13 cellular contexts compared by ENCODE assay signal in genomic region chr6:39881851-39882566, GRCh38. TPM values are rescaled to one million over a fixed set of nuclear protein-coding genes. Genes with fewer than 3 reads are reported as not detected.
DNase-seq lines count a peak whose midpoint lies in the region; ATAC-seq and TF ChIP-seq lines count a peak whose summit lies in the region.
"Had no signal": no experiment of that assay in that cellular context is flagged by ENCODE, and none has a peak within 500 bp of the region (broad histone marks: within the 10 kb centered on the region; RNA-seq: fewer than 3 reads in every experiment).

No MANE protein-coding gene starts in this region.

- peak overlapping the region; percentile 71 for H2AFZ ChIP-seq in ACC112 (ENCODE audit: low read length, unreplicated experiment)

- H3K36me3 ChIP-seq in ACC112 (ENCODE audit: insufficient read depth, low read length): no peaks in the 10 kb centered on the region
- H3K36me3 ChIP-seq in naive thymus-derived CD4-positive, alpha-beta T cell (ENCODE audit: control insufficient read depth in 2 of 3, insufficient read depth in 3 of 3, low read length in 3 of 3): no peaks in the 10 kb centered on the region
- H3K36me3 ChIP-seq: pancreas had no signal

- H3K4me1 ChIP-seq in ACC112 (ENCODE audit: control insufficient read depth, insufficient read depth, low read length, unreplicated experiment): peaks cover 55% of the 10 kb centered on the region
- no peaks in the 10 kb centered on the region for H3K4me1 ChIP-seq in naive thymus-derived CD4-positive, alpha-beta T cell (ENCODE audit: control insufficient read depth in 2 of 2, insufficient read depth in 2 of 2, low read length in 2 of 2)

- peak overlapping the region; percentile 96 for H3K27ac ChIP-seq in ACC112 (ENCODE audit: low read depth, low read length)
- no peak overlapping the region for H3K27ac ChIP-seq in naive thymus-derived CD4-positive, alpha-beta T cell (ENCODE audit: low read depth, low read length)
- H3K27ac ChIP-seq: pancreas had no signal

- CTCF ChIA-PET in naive thymus-derived CD4-positive, alpha-beta T cell (lab: Charles Lee): no interaction called here

- H3K27ac Mint-ChIP-seq in osteocyte (ENCODE audit: unreplicated experiment): peak overlapping the region; percentile 94
- no peak overlapping the region for H3K27ac Mint-ChIP-seq in naive thymus-derived CD4-positive, alpha-beta T cell
- no peak overlapping the region for H3K27ac Mint-ChIP-seq in activated naive CD8-positive, alpha-beta T cell treated with anti-CD3 and anti-CD28 coated beads, Interleukin-2, amount 50 U/mL, for 24 hours
- H3K27ac Mint-ChIP-seq: T-helper 2 cell treated with Interferon-gamma antibody and Interleukin-4, amounts not matched to agents 5 μg/mL and 100 μg/mL, for 36 hours had no signal

- H3K36me3 Mint-ChIP-seq in osteocyte (ENCODE audit: unreplicated experiment): peaks cover 14% of the 10 kb centered on the region
- H3K36me3 Mint-ChIP-seq in naive thymus-derived CD4-positive, alpha-beta T cell: no peaks in the 10 kb centered on the region
- no peaks in the 10 kb centered on the region for H3K36me3 Mint-ChIP-seq in activated naive CD8-positive, alpha-beta T cell treated with anti-CD3 and anti-CD28 coated beads, Interleukin-2, amount 50 U/mL, for 24 hours (ENCODE audit: low read depth)

- TF ChIP-seq CTCF in fibroblast of pulmonary artery (IDR thresholded peaks at IDR 0.05; ENCODE audit: low read length, missing control alignments) (no peak), osteocyte (IDR thresholded peaks at IDR 0.05) (no peak)

- H3K27me3 ChIP-seq in ACC112 (ENCODE audit: insufficient read depth, low read length): no peaks in the 10 kb centered on the region
- no peaks in the 10 kb centered on the region for H3K27me3 ChIP-seq in naive thymus-derived CD4-positive, alpha-beta T cell (ENCODE audit: control insufficient read depth in 2 of 2, insufficient read depth in 2 of 2, low read length in 2 of 2)
- H3K27me3 ChIP-seq: pancreas had no signal

- POLR2A ChIA-PET in naive thymus-derived CD4-positive, alpha-beta T cell (lab: Charles Lee): no interaction called here

- no peaks in the 10 kb centered on the region for H3K9me3 Mint-ChIP-seq in osteocyte (ENCODE audit: unreplicated experiment)
- H3K9me3 Mint-ChIP-seq in naive thymus-derived CD4-positive, alpha-beta T cell: peaks cover 0 to 2% (median 0%) of the 10 kb centered on the region in 11 donors
- H3K9me3 Mint-ChIP-seq in activated naive CD8-positive, alpha-beta T cell treated with anti-CD3 and anti-CD28 coated beads, Interleukin-2, amount 50 U/mL, for 24 hours: no peaks in the 10 kb centered on the region
- H3K9me3 Mint-ChIP-seq: T-helper 2 cell treated with Interferon-gamma antibody and Interleukin-4, amounts not matched to agents 5 μg/mL and 100 μg/mL, for 36 hours had no signal

- H3K27me3 Mint-ChIP-seq in osteocyte (ENCODE audit: unreplicated experiment): no peaks in the 10 kb centered on the region
- peaks cover 0 to 24% (median 4%) of the 10 kb centered on the region in 5 donors for H3K27me3 Mint-ChIP-seq in naive thymus-derived CD4-positive, alpha-beta T cell
- no peaks in the 10 kb centered on the region for H3K27me3 Mint-ChIP-seq in activated naive CD8-positive, alpha-beta T cell treated with anti-CD3 and anti-CD28 coated beads, Interleukin-2, amount 50 U/mL, for 24 hours

- peak overlapping the region; percentile 50 for H3K4me3 Mint-ChIP-seq in osteocyte (ENCODE audit: unreplicated experiment)
- H3K4me3 Mint-ChIP-seq in naive thymus-derived CD4-positive, alpha-beta T cell: no peak overlapping the region
- no peak overlapping the region for H3K4me3 Mint-ChIP-seq in activated naive CD8-positive, alpha-beta T cell treated with anti-CD3 and anti-CD28 coated beads, Interleukin-2, amount 50 U/mL, for 24 hours
- H3K4me3 Mint-ChIP-seq: T-helper 2 cell treated with Interferon-gamma antibody and Interleukin-4, amounts not matched to agents 5 μg/mL and 100 μg/mL, for 36 hours had no signal

- intact Hi-C loops in naive thymus-derived CD4-positive, alpha-beta T cell (cut with micrococcal nuclease): no loop called here

- H3K4me1 Mint-ChIP-seq in osteocyte (ENCODE audit: unreplicated experiment): peaks cover 24% of the 10 kb centered on the region
- no peaks in the 10 kb centered on the region for H3K4me1 Mint-ChIP-seq in naive thymus-derived CD4-positive, alpha-beta T cell
- no peaks in the 10 kb centered on the region for H3K4me1 Mint-ChIP-seq in activated naive CD8-positive, alpha-beta T cell treated with anti-CD3 and anti-CD28 coated beads, Interleukin-2, amount 50 U/mL, for 24 hours

- ATAC-seq in naive thymus-derived CD4-positive, alpha-beta T cell: no peak
- ATAC-seq in HG03457 (IDR thresholded peaks at IDR 0.05; ENCODE audit: unreplicated experiment): no peak
- ATAC-seq in activated naive CD8-positive, alpha-beta T cell treated with anti-CD3 and anti-CD28 coated beads, Interleukin-2, amount 50 U/mL, for 24 hours: no peak

- DNase-seq in RPMI7951 (ENCODE audit: low read depth) (peak; percentile 4), fibroblast of pulmonary artery (ENCODE audit: low read depth) (peak; percentile 83), osteocyte (ENCODE audit: extremely low spot score, unreplicated experiment) (no peak), NCI-H510A treated with DMSO at 0.1 percent for 48 hours (lab: John Stamatoyannopoulos, UW) (no peak)
- no peak for DNase-seq in naive thymus-derived CD4-positive, alpha-beta T cell
- DNase-seq in activated naive CD8-positive, alpha-beta T cell treated with anti-CD3 and anti-CD28 coated beads, Interleukin-2, amount 50 U/mL, for 24 hours: no peak
- DNase-seq: ACHN; activated CD8-positive, alpha-beta memory T cell treated with anti-CD3 and anti-CD28 coated beads, Interleukin-2, amount 50 U/mL, for 48 hours; NCI-H748 treated with DMSO at 0.1 percent for 48 hours had no signal

- H3K4me3 ChIP-seq in ACC112 (ENCODE audit: low read depth, low read length) (peak overlapping the region; percentile 57), fibroblast of pulmonary artery (replicated peaks; ENCODE audit: low read depth, low read length) (peak overlapping the region; percentile 27)
- no peak overlapping the region for H3K4me3 ChIP-seq in naive thymus-derived CD4-positive, alpha-beta T cell (ENCODE audit: low read length)
- H3K4me3 ChIP-seq: pancreas had no signal

- no peaks in the 10 kb centered on the region for H3K79me2 ChIP-seq in ACC112 (ENCODE audit: control insufficient read depth, insufficient read depth, low read length, unreplicated experiment)

- no peaks in the 10 kb centered on the region for H3K9me3 ChIP-seq in naive thymus-derived CD4-positive, alpha-beta T cell (ENCODE audit: control insufficient read depth in 2 of 3, low read length in 3 of 3)
- H3K9me3 ChIP-seq: pancreas had no signal

RNA-seq across cellular contexts. Expression of gene MOCS1, which starts 52.3 kb away (rescaled TPM):
- total RNA-seq in RPMI7951 (2014; rRNA removed; shearing (Covaris generic)): 8.7 and 10.6 TPM in 2 replicates
- 14.9 and 15.1 TPM in 2 replicates for total RNA-seq in osteocyte
- total RNA-seq in naive thymus-derived CD4-positive, alpha-beta T cell: 1 to 10 TPM in 3 of 5 experiments, under 1 TPM in 2; 0.56 to 3.0 (median 1.3) TPM
- 1 to 10 TPM; 1.0 to 1.7 TPM for polyA plus RNA-seq in naive thymus-derived CD4-positive, alpha-beta T cell

Comparison
In these comparisons a context has a peak if more than half of its experiments do, and no peak if none do; other contexts are left out.
1. DNase-seq: peak in RPMI7951 (single experiment) and fibroblast of pulmonary artery (single experiment); none in osteocyte (single experiment), naive thymus-derived CD4-positive, alpha-beta T cell (0 of 9), activated naive CD8-positive, alpha-beta T cell treated with anti-CD3 and anti-CD28 coated beads, Interleukin-2, amount 50 U/mL, for 24 hours (single experiment) and NCI-H510A treated with DMSO at 0.1 percent for 48 hours (single experiment).